Comparison of ENCODE assay signal across 1 cellular context in the genomic region with DNA sequence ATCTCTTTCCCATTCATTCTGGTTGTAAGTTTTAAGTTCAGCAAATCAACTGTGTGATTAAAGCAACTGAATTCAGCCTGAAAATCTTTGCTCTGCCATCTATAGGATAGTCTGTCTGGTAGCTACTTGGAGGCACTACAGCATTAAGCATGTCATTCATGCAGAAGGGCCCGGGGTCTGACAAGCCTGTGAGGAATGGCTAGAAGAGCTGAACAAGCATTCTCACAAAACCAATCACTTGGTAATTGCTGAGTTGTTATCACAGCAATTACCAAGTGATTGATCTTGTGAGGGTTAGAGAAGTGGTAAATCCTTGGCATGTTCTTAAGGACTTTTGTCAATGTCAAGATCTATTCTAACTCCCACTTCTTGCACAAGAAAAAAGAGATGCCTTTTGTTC.
TF ChIP-seq lines count a peak whose summit lies in the region.

No MANE protein-coding gene starts in this region.

TF ChIP-seq in GM23338, 12 proteins besides CTCF, POLR2A, EP300 and RAD21 (continued from another document):
- TF ChIP-seq, protein P1, sequence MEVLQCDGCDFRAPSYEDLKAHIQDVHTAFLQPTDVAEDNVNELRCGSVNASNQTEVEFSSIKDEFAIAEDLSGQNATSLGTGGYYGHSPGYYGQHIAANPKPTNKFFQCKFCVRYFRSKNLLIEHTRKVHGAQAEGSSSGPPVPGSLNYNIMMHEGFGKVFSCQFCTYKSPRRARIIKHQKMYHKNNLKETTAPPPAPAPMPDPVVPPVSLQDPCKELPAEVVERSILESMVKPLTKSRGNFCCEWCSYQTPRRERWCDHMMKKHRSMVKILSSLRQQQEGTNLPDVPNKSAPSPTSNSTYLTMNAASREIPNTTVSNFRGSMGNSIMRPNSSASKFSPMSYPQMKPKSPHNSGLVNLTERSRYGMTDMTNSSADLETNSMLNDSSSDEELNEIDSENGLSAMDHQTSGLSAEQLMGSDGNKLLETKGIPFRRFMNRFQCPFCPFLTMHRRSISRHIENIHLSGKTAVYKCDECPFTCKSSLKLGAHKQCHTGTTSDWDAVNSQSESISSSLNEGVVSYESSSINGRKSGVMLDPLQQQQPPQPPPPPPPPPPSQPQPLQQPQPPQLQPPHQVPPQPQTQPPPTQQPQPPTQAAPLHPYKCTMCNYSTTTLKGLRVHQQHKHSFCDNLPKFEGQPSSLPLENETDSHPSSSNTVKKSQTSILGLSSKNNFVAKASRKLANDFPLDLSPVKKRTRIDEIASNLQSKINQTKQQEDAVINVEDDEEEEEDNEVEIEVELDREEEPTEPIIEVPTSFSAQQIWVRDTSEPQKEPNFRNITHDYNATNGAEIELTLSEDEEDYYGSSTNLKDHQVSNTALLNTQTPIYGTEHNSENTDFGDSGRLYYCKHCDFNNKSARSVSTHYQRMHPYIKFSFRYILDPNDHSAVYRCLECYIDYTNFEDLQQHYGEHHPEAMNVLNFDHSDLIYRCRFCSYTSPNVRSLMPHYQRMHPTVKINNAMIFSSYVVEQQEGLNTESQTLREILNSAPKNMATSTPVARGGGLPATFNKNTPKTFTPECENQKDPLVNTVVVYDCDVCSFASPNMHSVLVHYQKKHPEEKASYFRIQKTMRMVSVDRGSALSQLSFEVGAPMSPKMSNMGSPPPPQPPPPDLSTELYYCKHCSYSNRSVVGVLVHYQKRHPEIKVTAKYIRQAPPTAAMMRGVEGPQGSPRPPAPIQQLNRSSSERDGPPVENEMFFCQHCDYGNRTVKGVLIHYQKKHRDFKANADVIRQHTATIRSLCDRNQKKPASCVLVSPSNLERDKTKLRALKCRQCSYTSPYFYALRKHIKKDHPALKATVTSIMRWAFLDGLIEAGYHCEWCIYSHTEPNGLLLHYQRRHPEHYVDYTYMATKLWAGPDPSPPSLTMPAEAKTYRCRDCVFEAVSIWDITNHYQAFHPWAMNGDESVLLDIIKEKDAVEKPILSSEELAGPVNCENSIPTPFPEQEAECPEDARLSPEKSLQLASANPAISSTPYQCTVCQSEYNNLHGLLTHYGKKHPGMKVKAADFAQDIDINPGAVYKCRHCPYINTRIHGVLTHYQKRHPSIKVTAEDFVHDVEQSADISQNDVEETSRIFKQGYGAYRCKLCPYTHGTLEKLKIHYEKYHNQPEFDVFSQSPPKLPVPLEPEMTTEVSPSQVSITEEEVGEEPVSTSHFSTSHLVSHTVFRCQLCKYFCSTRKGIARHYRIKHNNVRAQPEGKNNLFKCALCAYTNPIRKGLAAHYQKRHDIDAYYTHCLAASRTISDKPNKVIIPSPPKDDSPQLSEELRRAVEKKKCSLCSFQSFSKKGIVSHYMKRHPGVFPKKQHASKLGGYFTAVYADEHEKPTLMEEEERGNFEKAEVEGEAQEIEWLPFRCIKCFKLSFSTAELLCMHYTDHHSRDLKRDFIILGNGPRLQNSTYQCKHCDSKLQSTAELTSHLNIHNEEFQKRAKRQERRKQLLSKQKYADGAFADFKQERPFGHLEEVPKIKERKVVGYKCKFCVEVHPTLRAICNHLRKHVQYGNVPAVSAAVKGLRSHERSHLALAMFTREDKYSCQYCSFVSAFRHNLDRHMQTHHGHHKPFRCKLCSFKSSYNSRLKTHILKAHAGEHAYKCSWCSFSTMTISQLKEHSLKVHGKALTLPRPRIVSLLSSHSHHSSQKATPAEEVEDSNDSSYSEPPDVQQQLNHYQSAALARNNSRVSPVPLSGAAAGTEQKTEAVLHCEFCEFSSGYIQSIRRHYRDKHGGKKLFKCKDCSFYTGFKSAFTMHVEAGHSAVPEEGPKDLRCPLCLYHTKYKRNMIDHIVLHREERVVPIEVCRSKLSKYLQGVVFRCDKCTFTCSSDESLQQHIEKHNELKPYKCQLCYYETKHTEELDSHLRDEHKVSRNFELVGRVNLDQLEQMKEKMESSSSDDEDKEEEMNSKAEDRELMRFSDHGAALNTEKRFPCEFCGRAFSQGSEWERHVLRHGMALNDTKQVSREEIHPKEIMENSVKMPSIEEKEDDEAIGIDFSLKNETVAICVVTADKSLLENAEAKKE (CRISPR knock-in tag; IDR thresholded peaks at IDR 0.05) = no peak
- TF ChIP-seq STAT1 (IDR thresholded peaks at IDR 0.05; ENCODE audit: unreplicated experiment) = no peak
- TF ChIP-seq POLR2AphosphoS5 (IDR thresholded peaks at IDR 0.05; ENCODE audit: low read depth) = no peak
- no peak for TF ChIP-seq ZNF114 (CRISPR knock-in tag; IDR thresholded peaks at IDR 0.05)
- TF ChIP-seq EZH2phosphoT487 (IDR thresholded peaks at IDR 0.05; ENCODE audit: unreplicated experiment) = no peak
- TF ChIP-seq JUNB (IDR thresholded peaks at IDR 0.05; ENCODE audit: unreplicated experiment) = no peak
- no peak for TF ChIP-seq REST (IDR thresholded peaks at IDR 0.05; ENCODE audit: unreplicated experiment)
- no peak for TF ChIP-seq CREB1 (CRISPR knock-in tag; IDR thresholded peaks at IDR 0.05; ENCODE audit: low read depth)
- TF ChIP-seq, protein P2, sequence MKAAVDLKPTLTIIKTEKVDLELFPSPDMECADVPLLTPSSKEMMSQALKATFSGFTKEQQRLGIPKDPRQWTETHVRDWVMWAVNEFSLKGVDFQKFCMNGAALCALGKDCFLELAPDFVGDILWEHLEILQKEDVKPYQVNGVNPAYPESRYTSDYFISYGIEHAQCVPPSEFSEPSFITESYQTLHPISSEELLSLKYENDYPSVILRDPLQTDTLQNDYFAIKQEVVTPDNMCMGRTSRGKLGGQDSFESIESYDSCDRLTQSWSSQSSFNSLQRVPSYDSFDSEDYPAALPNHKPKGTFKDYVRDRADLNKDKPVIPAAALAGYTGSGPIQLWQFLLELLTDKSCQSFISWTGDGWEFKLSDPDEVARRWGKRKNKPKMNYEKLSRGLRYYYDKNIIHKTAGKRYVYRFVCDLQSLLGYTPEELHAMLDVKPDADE (IDR thresholded peaks at IDR 0.05) = no peak
